In the genomic region with DNA sequence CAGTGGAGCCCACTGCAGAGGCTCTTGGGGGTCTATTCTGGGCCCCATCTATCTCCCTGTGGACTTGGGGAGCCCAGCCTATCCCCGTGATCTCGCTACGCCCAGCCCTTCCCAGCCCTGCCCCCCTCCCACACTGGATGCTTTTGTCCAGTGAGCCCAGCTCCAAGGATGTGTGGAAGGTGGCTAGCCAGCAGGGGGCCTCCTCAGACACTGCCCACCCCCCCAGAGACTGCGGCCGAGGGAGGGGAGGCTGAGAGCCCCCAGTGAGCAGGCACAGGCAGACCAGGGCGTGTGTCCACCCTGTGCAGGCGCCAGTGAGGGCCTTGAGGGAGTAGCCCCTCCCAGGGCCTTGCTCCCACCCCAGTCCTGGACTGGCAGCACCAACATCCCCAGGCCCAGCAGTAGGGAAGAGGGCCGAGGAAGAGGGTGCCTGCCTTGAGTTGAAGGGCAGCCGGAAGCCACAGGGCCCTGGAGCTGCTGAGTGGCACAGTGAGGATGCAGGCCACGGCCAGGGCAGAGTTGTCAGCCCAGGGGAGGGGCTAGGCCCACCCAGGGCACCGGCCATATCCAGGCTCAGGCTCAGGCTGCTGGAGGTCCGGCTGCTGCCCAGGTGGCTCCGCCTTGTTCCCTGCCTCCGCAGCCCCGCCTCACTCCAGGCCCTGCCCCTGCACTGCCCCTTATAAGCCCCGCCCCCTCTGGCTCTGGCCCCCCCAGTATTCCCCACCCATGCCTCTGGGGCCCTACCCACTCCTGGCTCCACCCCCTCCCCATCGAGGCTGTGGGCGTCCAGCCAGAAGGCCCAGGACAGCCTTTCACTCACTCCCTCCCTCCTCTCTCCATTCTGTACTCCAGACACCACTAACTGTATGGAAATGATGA, we compare ENCODE assay signal across 9 cellular contexts. TPM values are rescaled to one million over a fixed set of nuclear protein-coding genes. Genes with fewer than 3 reads are reported as not detected.
DNase-seq lines count a peak whose midpoint lies in the region; ATAC-seq and TF ChIP-seq lines count a peak whose summit lies in the region.
"Had no signal": no experiment of that assay in that cellular context is flagged by ENCODE, and none has a peak within 500 bp of the region (broad histone marks: within the 10 kb centered on the region; RNA-seq: fewer than 3 reads in every experiment).

No MANE protein-coding gene starts in this region.

- peaks cover 23 to 36% (median 34%) of the 10 kb centered on the region in 4 donors for H3K4me1 ChIP-seq in upper lobe of left lung

- peak; percentile 49 to 65 for ATAC-seq in upper lobe of left lung (ENCODE audit: low FRiP score in 2 of 2)

- DNase-seq in NCI-H1436 (lab: John Stamatoyannopoulos, UW), result peak; percentile 18
- no peak for DNase-seq in NCI-H1436 treated with DMSO at 0.1 percent for 48 hours (lab: John Stamatoyannopoulos, UW)
- peak in 26 of 51 donors; percentile 17 to 75 (median 42) for DNase-seq in hypothalamus (lab: John Stamatoyannopoulos, UW)
- DNase-seq in upper lobe of left lung, result peak; percentile 81 to 90
- no peak for DNase-seq in SIG-M5 (lab: John Stamatoyannopoulos, UW)
- no peak for DNase-seq in kidney tubule cell (ENCODE audit: low spot score)
- DNase-seq in central memory CD4-positive, alpha-beta T cell, result no peak
- DNase-seq: naive B cell had no signal

- no peak for TF ChIP-seq POLR2A in upper lobe of left lung (IDR thresholded peaks at IDR 0.05)

- peak overlapping the region in 2 of 4 donors; percentile 50 to 58 for H3K27ac ChIP-seq in upper lobe of left lung

- no peak for TF ChIP-seq EP300 in upper lobe of left lung (IDR thresholded peaks at IDR 0.05)

- TF ChIP-seq CTCF in WI38 (IDR thresholded peaks at IDR 0.05; ENCODE audit: low read depth, low read length) (peak; percentile 44), upper lobe of left lung (IDR thresholded peaks at IDR 0.05) (peak in 4 of 6 experiments; percentile 8 to 35 (median 26))

- no peaks in the 10 kb centered on the region for H3K27me3 ChIP-seq in upper lobe of left lung

- H3K36me3 ChIP-seq in upper lobe of left lung, result peaks cover 0 to 4% (median 0%) of the 10 kb centered on the region in 4 donors

- 44 to 52% methylated on average over 6 to 16 of the region's 18 CpGs for WGBS in upper lobe of left lung, 2 donors

- H3K9me3 ChIP-seq in upper lobe of left lung, result no peaks in the 10 kb centered on the region

- H3K4me3 ChIP-seq in WI38 (ENCODE audit: low read depth, low read length) (no peak overlapping the region), upper lobe of left lung (no peak overlapping the region)

RNA-seq across cellular contexts. Expression of a gene that starts 28.0 kb away (rescaled TPM):
- total RNA-seq in upper lobe of left lung, result 10 to 100 TPM; 34.7 to 72.3 (median 49.5) TPM

Comparison
In these comparisons a context has a peak if more than half of its experiments do, and no peak if none do; other contexts are left out.
1. DNase-seq: peak in NCI-H1436 (single experiment), hypothalamus (26 of 51) and upper lobe of left lung (2 of 2); none in NCI-H1436 treated with DMSO at 0.1 percent for 48 hours (single experiment), SIG-M5 (single experiment), kidney tubule cell (single experiment) and central memory CD4-positive, alpha-beta T cell (single experiment).